ENCODE assay signal across 9 cellular contexts in the genomic region with DNA sequence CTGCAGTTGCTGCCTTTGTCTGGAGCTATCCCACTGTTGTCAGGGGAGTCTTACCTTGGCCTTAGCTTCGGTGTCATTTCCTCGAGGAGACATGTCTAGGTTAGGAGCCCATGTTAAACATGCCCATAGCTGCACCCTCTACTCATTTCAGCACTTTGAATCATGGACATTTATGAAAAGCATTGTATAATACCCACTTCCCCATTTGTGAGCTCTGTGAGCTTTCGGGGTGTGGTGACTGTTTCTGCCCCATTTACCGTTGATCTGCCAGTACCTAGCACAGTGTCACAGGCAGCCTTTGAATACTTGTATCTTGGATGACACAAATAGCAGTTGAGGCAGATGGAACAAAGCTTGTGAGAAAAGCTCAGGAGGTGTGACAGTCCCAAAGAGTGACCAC. TPM values are rescaled to one million over a fixed set of nuclear protein-coding genes. Genes with fewer than 3 reads are reported as not detected.
A peak's percentile ranks its signal among the peaks of the same experiment; 100 is the strongest.
DNase-seq lines count a peak whose midpoint lies in the region; ATAC-seq, FAIRE-seq and TF ChIP-seq lines count a peak whose summit lies in the region.
"Had no signal": no experiment of that assay in that cellular context is flagged by ENCODE, and none has a peak within 500 bp of the region (broad histone marks: within the 10 kb centered on the region; RNA-seq: fewer than 3 reads in every experiment).

No MANE protein-coding gene starts in this region.

- H3K27ac ChIP-seq in HL-60 (replicated peaks) (peak overlapping the region; percentile 34), left lung (peak overlapping the region in 1 of 2 donors; percentile 65), small intestine (ENCODE audit: low read depth in 1 of 2, low read length in 1 of 2) (no peak overlapping the region)

- FAIRE-seq in small intestine (lab: Jason Lieb, UNC): no peak

- DNase-seq in HL-60 (ENCODE audit: low read depth in 1 of 2, low spot score in 1 of 2) (peak; percentile 51 to 77), left lung (no peak), globus pallidus (ENCODE audit: low spot score) (no peak), small intestine (no peak), kidney glomerular epithelial cell (lab: John Stamatoyannopoulos, UW) (no peak)
- DNase-seq in stimulated activated CD4-positive, alpha-beta T cell treated with anti-CD3 and anti-CD28 coated beads, Interleukin-1b, Interleukin-23, amount 100 ng/mL, for 48 hours: no peak
- DNase-seq: stimulated activated CD8-positive, alpha-beta memory T cell treated with anti-CD3 and anti-CD28 coated beads, Interleukin-4, amount 100 ng/mL, for 48 hours had no signal

- no peaks in the 10 kb centered on the region for H3K36me3 ChIP-seq in left lung
- H3K36me3 ChIP-seq in small intestine (ENCODE audit: control insufficient read depth in 2 of 2, insufficient read depth in 2 of 2, low read length in 2 of 2): no peaks in the 10 kb centered on the region

- H3K4me3 ChIP-seq in HL-60 (replicated peaks; ENCODE audit: insufficient read depth, low read length) (no peak overlapping the region), left lung (no peak overlapping the region), small intestine (ENCODE audit: low read depth in 1 of 2, low read length in 2 of 2) (no peak overlapping the region)

- WGBS in small intestine, 3 donors: 82 to 94% (median 90%) methylated on average over 4 of the region's 4 CpGs

- H3K4me1 ChIP-seq in left lung: peaks cover 0 to 57% of the 10 kb centered on the region in 2 donors
- H3K4me1 ChIP-seq in small intestine (ENCODE audit: control insufficient read depth in 2 of 2, insufficient read depth in 1 of 2, low read depth in 1 of 2, low read length in 1 of 2): peaks cover 0 to 3% of the 10 kb centered on the region in 2 donors

- TF ChIP-seq CTCF in HL-60 (IDR thresholded peaks at IDR 0.05; ENCODE audit: insufficient read depth, low read length) (no peak), left lung (IDR thresholded peaks at IDR 0.05) (no peak)

- H3K9me3 ChIP-seq in left lung: no peaks in the 10 kb centered on the region
- H3K9me3 ChIP-seq in small intestine (ENCODE audit: control insufficient read depth, low read depth): no peaks in the 10 kb centered on the region

- intact Hi-C loops in left lung (cut with DNase I): no loop called here

- ATAC-seq in GM18858 (IDR thresholded peaks at IDR 0.05; ENCODE audit: unreplicated experiment) (peak; percentile 97), GM21737 (IDR thresholded peaks at IDR 0.05; ENCODE audit: unreplicated experiment) (peak; percentile 89), left lung (peak; percentile 42)

- no peaks in the 10 kb centered on the region for H3K27me3 ChIP-seq in HL-60 (ENCODE audit: insufficient read depth, poor library complexity, severe bottlenecking)
- H3K27me3 ChIP-seq in left lung: no peaks in the 10 kb centered on the region
- H3K27me3 ChIP-seq in small intestine (ENCODE audit: control insufficient read depth in 2 of 2, insufficient read depth in 2 of 2, low read length in 2 of 2): no peaks in the 10 kb centered on the region

RNA-seq across cellular contexts. Expression of a gene that starts 41.8 kb away (rescaled TPM):
- 10 to 100 TPM; 10.2 to 14.5 TPM for total RNA-seq in left lung
- 1 to 10 TPM; 4.9 to 8.0 (median 5.4) TPM for polyA plus RNA-seq in small intestine

Comparison
In these comparisons a context has a peak if more than half of its experiments do, and no peak if none do; other contexts are left out.
1. ATAC-seq: peak in every context shown above with its lines; median percentile 97 in GM18858; 89 in GM21737; 42 in left lung.
2. DNase-seq: peak in HL-60 (2 of 2); none in left lung (0 of 2), globus pallidus (single experiment), small intestine (single experiment), kidney glomerular epithelial cell (single experiment) and stimulated activated CD4-positive, alpha-beta T cell treated with anti-CD3 and anti-CD28 coated beads, Interleukin-1b, Interleukin-23, amount 100 ng/mL, for 48 hours (single experiment).